Comparison of ENCODE assay signal across 16 cellular contexts in the genomic region with DNA sequence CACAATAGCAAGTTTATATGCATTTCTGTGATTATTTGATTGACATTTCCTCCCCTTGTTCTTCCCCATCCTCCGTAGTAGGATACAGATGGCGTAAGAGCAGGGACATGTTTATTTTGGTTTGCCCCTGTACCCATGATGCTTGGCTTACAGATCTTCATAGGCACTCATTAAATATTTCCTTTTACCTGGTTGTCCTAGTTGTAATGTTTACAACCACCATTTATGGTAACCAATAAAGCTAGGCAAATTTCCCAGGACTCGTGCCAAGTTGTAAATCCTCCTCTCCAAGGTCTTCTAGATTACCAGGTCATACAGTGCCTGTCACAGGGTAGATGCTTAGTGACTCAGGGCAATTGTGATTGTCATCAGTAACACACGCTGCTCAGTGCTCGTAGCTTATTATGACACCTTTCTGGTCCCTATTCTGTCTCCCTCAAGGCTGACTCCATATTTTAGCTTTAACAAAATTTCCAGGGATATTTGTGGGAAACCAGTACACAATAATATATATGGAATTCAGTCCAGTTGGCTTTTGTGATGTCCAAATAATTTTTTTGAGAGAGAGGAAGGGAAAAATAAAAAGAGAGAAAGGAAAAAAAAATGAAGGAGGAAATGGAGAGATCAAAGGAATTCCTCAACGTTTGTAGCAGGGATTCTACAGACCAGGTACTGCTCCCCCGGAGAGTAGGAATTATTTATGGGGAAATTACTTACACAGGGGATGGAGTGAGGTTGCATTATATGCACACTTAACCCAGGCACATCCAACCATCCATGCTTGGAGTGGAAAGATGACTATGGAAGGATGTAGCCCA. TPM values are rescaled to one million over a fixed set of nuclear protein-coding genes. Genes with fewer than 3 reads are reported as not detected.
DNase-seq lines count a peak whose midpoint lies in the region; ATAC-seq, FAIRE-seq and TF ChIP-seq lines count a peak whose summit lies in the region.
"Had no signal": no experiment of that assay in that cellular context is flagged by ENCODE, and none has a peak within 500 bp of the region (broad histone marks: within the 10 kb centered on the region; RNA-seq: fewer than 3 reads in every experiment).

No MANE protein-coding gene starts in this region.

- no peaks in the 10 kb centered on the region for H3K9me3 ChIP-seq in A549
- H3K9me3 ChIP-seq: stomach had no signal

- 3% methylated on average over 7 of the region's 7 CpGs for WGBS in A549 (ENCODE audit: missing lambda C conversion rate)

- peaks cover 82% of the 10 kb centered on the region for H3K4me1 ChIP-seq in A549
- H3K4me1 ChIP-seq: stomach had no signal

- POLR2A ChIA-PET in A549 (lab: Yijun Ruan, JAX), result interaction anchor here (0.6 to 5.0 kb wide), 14 partner anchors 9 to 52 kb away, joined by 3 to 65 read pairs (median 7); a partner anchor contains a TSS

- CTCF ChIA-PET in A549 (lab: Yijun Ruan, JAX), result interaction anchor here (0.8 to 4.8 kb wide), 14 partner anchors 9 to 224 kb away, joined by 3 to 24 read pairs (median 6); no protein-coding TSS in a partner anchor

- TF ChIP-seq RAD21 in A549 (conservative IDR thresholded peaks at IDR 0.05 in 1 of 2, IDR thresholded peaks at IDR 0.05 in 1 of 2), result peak in 1 of 2 experiments; percentile 43; a peak in 2 of 5 replicates

- TF ChIP-seq POLR2A in A549 (IDR thresholded peaks at IDR 0.05; ENCODE audit: low read length), result no peak

- no peak for TF ChIP-seq CTCF in A549 (IDR thresholded peaks at IDR 0.05)

- peak; percentile 99 for FAIRE-seq in A549 (lab: Jason Lieb, UNC)
- FAIRE-seq: D721Med had no signal

- DNase-seq in A549 (ENCODE audit: low read depth in 1 of 2, low spot score in 1 of 2), result peak; percentile 88 to 99
- DNase-seq in HuH-7.5 (ENCODE audit: low spot score), result peak; percentile 83
- peak; percentile 94 for DNase-seq in SW480 (ENCODE audit: low spot score)
- DNase-seq in kidney glomerular epithelial cell (lab: John Stamatoyannopoulos, UW), result peak; percentile 5
- DNase-seq in activated naive CD4-positive, alpha-beta T cell treated with anti-CD3 and anti-CD28 coated beads, Interleukin-2, amount 50 U/mL, for 16 hours, result no peak
- no peak for DNase-seq in midbrain (lab: John Stamatoyannopoulos, UW)
- DNase-seq in activated CD4-positive, alpha-beta T cell treated with anti-CD3 and anti-CD28 coated beads for 1 hour, result no peak
- DNase-seq: activated CD4-positive, CD25-positive, alpha-beta regulatory T cell; effector memory CD4-positive, alpha-beta T cell; foreskin melanocyte; H9; stomach had no signal

- peak; percentile 52 to 67 for ATAC-seq in A549
- ATAC-seq in GM18520 (IDR thresholded peaks at IDR 0.05; ENCODE audit: unreplicated experiment), result no peak

- TF ChIP-seq EP300 in A549 (IDR thresholded peaks at IDR 0.05), result peak; percentile 80 to 89; a peak in 4 of 5 replicates

- peak overlapping the region; percentile 44 for H3K4me2 ChIP-seq in A549
- H3K4me2 ChIP-seq: smooth muscle cell had no signal

- H3K4me3 ChIP-seq in A549, result no peak overlapping the region
- H3K4me3 ChIP-seq: smooth muscle cell, stomach had no signal

- H3K27ac ChIP-seq in A549, result peak overlapping the region; percentile 86 to 93
- H3K27ac ChIP-seq: HL-60, stomach had no signal

TF ChIP-seq in A549, 52 proteins besides CTCF, POLR2A, EP300 and RAD21 (continues in another document):
- TF ChIP-seq HEYL (CRISPR knock-in tag; IDR thresholded peaks at IDR 0.05) (no peak; the same call in 1 of the 2 replicates), HOXA7 (CRISPR knock-in tag; IDR thresholded peaks at IDR 0.05) (peak; percentile 65; the same call in 1 of the 2 replicates), FOSB (CRISPR knock-in tag; IDR thresholded peaks at IDR 0.05) (peak; percentile 61), CBX2 (IDR thresholded peaks at IDR 0.05; ENCODE audit: borderline replicate concordance, low read depth) (no peak), TFCP2L1 (CRISPR knock-in tag; IDR thresholded peaks at IDR 0.05) (no peak), POLR2AphosphoS2 (conservative IDR thresholded peaks at IDR 0.05; ENCODE audit: low read length) (no peak), RARB (CRISPR knock-in tag; IDR thresholded peaks at IDR 0.05) (peak; percentile 83), HOXB13 (CRISPR knock-in tag; IDR thresholded peaks at IDR 0.05; ENCODE audit: low read depth) (no peak; the same call in 1 of the 2 replicates), FOSL2 (IDR thresholded peaks at IDR 0.05) (no peak; the same call in none of the 2 replicates), FOSL2 (CRISPR knock-in tag; IDR thresholded peaks at IDR 0.05) (peak; percentile 91), CEBPB (IDR thresholded peaks at IDR 0.05) (peak; percentile 39 to 93; a peak in 3 of 4 replicates), RFX5 (IDR thresholded peaks at IDR 0.05) (peak; percentile 57; the same call in 1 of the 2 replicates), ZNF302 (CRISPR knock-in tag; IDR thresholded peaks at IDR 0.05) (peak; percentile 79), TP53 (CRISPR knock-in tag; IDR thresholded peaks at IDR 0.05) (peak; percentile 75; the same call in 1 of the 2 replicates), ESRRA (IDR thresholded peaks at IDR 0.05; ENCODE audit: borderline replicate concordance, low read length) (peak; percentile 19; the same call in 1 of the 2 replicates), KDM1A (IDR thresholded peaks at IDR 0.05; ENCODE audit: low read depth) (no peak), EHF (CRISPR knock-in tag; IDR thresholded peaks at IDR 0.05) (peak; percentile 65; the same call in 1 of the 2 replicates), NR3C1 (IDR thresholded peaks at IDR 0.05) (no peak)
- TF ChIP-seq, protein P1, sequence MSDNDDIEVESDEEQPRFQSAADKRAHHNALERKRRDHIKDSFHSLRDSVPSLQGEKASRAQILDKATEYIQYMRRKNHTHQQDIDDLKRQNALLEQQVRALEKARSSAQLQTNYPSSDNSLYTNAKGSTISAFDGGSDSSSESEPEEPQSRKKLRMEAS (IDR thresholded peaks at IDR 0.05), result peak; percentile 69
- TF ChIP-seq, protein P2, sequence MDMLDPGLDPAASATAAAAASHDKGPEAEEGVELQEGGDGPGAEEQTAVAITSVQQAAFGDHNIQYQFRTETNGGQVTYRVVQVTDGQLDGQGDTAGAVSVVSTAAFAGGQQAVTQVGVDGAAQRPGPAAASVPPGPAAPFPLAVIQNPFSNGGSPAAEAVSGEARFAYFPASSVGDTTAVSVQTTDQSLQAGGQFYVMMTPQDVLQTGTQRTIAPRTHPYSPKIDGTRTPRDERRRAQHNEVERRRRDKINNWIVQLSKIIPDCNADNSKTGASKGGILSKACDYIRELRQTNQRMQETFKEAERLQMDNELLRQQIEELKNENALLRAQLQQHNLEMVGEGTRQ (IDR thresholded peaks at IDR 0.05), result no peak
- TF ChIP-seq, protein P3, sequence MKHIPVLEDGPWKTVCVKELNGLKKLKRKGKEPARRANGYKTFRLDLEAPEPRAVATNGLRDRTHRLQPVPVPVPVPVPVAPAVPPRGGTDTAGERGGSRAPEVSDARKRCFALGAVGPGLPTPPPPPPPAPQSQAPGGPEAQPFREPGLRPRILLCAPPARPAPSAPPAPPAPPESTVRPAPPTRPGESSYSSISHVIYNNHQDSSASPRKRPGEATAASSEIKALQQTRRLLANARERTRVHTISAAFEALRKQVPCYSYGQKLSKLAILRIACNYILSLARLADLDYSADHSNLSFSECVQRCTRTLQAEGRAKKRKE (CRISPR knock-in tag; IDR thresholded peaks at IDR 0.05; ENCODE audit: low read depth), result no peak
- TF ChIP-seq, protein P4, sequence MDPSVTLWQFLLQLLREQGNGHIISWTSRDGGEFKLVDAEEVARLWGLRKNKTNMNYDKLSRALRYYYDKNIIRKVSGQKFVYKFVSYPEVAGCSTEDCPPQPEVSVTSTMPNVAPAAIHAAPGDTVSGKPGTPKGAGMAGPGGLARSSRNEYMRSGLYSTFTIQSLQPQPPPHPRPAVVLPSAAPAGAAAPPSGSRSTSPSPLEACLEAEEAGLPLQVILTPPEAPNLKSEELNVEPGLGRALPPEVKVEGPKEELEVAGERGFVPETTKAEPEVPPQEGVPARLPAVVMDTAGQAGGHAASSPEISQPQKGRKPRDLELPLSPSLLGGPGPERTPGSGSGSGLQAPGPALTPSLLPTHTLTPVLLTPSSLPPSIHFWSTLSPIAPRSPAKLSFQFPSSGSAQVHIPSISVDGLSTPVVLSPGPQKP (IDR thresholded peaks at IDR 0.05; ENCODE audit: low read depth, low read length), result no peak
- TF ChIP-seq, protein P5, sequence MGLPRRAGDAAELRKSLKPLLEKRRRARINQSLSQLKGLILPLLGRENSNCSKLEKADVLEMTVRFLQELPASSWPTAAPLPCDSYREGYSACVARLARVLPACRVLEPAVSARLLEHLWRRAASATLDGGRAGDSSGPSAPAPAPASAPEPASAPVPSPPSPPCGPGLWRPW (IDR thresholded peaks at IDR 0.05), result no peak

RNA-seq across cellular contexts. Expression of a gene that starts 24.6 kb away (rescaled TPM):
- 1,617 and 1,630 TPM in 2 replicates for polyA plus RNA-seq in A549 (2011; rRNA removed)
- 456 and 584 TPM in 2 replicates for polyA plus RNA-seq in A549 (2012; cell fraction: cytosol; rRNA removed)
- 1,301 and 1,335 TPM in 2 replicates for polyA plus RNA-seq in A549 (2012; cell fraction: nucleus; rRNA removed)
- 623 to 738 TPM (median 722 TPM) in 3 replicates for polyA plus RNA-seq in A549 (2017; fragmentation: RNase III; extraction: RNeasy Plus Mini Kit Qiagen cat#74134 plus additional on column Dnase treatment)
- polyA minus RNA-seq in A549 (2011; rRNA and poly(A)+ RNA removed), result 4,726 and 5,326 TPM in 2 replicates

RNA-seq across cellular contexts. Expression of a gene that starts 58.7 kb away (rescaled TPM):
- polyA plus RNA-seq in A549 (2011; rRNA removed), result 78.7 and 146 TPM in 2 replicates
- 41.3 and 60.1 TPM in 2 replicates for polyA plus RNA-seq in A549 (2012; cell fraction: cytosol; rRNA removed)
- 6.3 and 11.7 TPM in 2 replicates for polyA plus RNA-seq in A549 (2012; cell fraction: nucleus; rRNA removed)
- polyA plus RNA-seq in A549 (2017; fragmentation: RNase III; extraction: RNeasy Plus Mini Kit Qiagen cat#74134 plus additional on column Dnase treatment), result 140 to 155 TPM (median 149 TPM) in 3 replicates
- 3.5 and 13.3 TPM in 2 replicates for polyA minus RNA-seq in A549 (2011; rRNA and poly(A)+ RNA removed)

Comparison
In these comparisons a context has a peak if more than half of its experiments do, and no peak if none do; other contexts are left out.
1. DNase-seq: peak in A549 (2 of 2), HuH-7.5 (single experiment), SW480 (single experiment) and kidney glomerular epithelial cell (single experiment); none in activated naive CD4-positive, alpha-beta T cell treated with anti-CD3 and anti-CD28 coated beads, Interleukin-2, amount 50 U/mL, for 16 hours (single experiment), midbrain (single experiment) and activated CD4-positive, alpha-beta T cell treated with anti-CD3 and anti-CD28 coated beads for 1 hour (single experiment).